1 cellular context compared by ENCODE assay signal in the genomic region with DNA sequence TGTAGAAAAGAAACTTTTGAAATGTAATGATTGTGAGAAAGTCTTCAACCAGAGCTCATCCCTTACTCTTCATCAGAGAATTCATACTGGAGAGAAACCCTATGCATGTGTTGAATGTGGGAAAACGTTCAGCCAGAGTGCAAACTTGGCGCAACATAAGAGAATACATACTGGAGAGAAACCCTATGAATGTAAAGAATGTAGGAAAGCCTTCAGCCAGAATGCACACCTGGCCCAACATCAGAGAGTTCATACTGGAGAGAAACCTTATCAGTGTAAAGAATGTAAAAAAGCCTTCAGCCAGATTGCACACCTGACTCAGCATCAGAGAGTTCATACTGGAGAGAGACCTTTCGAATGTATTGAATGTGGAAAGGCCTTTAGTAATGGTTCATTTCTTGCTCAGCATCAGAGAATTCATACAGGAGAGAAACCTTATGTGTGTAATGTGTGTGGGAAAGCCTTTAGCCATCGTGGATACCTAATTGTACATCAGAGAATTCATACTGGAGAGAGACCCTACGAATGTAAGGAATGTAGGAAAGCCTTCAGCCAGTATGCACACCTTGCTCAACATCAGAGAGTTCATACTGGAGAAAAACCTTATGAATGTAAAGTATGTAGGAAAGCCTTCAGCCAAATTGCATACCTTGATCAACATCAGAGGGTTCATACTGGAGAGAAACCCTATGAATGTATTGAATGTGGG.
TF ChIP-seq lines count a peak whose summit lies in the region.

No MANE protein-coding gene starts in this region.

TF ChIP-seq in liver, 16 proteins besides CTCF, POLR2A, EP300 and RAD21:
- TF ChIP-seq GABPA (IDR thresholded peaks at IDR 0.05 in 1 of 2, conservative IDR thresholded peaks at IDR 0.05 in 1 of 2) (no peak), FOXA1 (IDR thresholded peaks at IDR 0.05) (no peak), FOXA2 (IDR thresholded peaks at IDR 0.05) (no peak), TAF1 (conservative IDR thresholded peaks at IDR 0.05) (no peak), JUND (IDR thresholded peaks at IDR 0.05) (no peak), RXRA (IDR thresholded peaks at IDR 0.05) (no peak), SP1 (IDR thresholded peaks at IDR 0.05) (no peak), NR2F2 (IDR thresholded peaks at IDR 0.05) (no peak), EGR1 (IDR thresholded peaks at IDR 0.05; ENCODE audit: low read depth in 2 of 2) (no peak), YY1 (IDR thresholded peaks at IDR 0.05) (no peak), HNF4G (IDR thresholded peaks at IDR 0.05) (no peak), HNF4A (conservative IDR thresholded peaks at IDR 0.05) (no peak)
- TF ChIP-seq, protein P1, sequence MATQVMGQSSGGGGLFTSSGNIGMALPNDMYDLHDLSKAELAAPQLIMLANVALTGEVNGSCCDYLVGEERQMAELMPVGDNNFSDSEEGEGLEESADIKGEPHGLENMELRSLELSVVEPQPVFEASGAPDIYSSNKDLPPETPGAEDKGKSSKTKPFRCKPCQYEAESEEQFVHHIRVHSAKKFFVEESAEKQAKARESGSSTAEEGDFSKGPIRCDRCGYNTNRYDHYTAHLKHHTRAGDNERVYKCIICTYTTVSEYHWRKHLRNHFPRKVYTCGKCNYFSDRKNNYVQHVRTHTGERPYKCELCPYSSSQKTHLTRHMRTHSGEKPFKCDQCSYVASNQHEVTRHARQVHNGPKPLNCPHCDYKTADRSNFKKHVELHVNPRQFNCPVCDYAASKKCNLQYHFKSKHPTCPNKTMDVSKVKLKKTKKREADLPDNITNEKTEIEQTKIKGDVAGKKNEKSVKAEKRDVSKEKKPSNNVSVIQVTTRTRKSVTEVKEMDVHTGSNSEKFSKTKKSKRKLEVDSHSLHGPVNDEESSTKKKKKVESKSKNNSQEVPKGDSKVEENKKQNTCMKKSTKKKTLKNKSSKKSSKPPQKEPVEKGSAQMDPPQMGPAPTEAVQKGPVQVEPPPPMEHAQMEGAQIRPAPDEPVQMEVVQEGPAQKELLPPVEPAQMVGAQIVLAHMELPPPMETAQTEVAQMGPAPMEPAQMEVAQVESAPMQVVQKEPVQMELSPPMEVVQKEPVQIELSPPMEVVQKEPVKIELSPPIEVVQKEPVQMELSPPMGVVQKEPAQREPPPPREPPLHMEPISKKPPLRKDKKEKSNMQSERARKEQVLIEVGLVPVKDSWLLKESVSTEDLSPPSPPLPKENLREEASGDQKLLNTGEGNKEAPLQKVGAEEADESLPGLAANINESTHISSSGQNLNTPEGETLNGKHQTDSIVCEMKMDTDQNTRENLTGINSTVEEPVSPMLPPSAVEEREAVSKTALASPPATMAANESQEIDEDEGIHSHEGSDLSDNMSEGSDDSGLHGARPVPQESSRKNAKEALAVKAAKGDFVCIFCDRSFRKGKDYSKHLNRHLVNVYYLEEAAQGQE (IDR thresholded peaks at IDR 0.05): no peak
- TF ChIP-seq, protein P2, sequence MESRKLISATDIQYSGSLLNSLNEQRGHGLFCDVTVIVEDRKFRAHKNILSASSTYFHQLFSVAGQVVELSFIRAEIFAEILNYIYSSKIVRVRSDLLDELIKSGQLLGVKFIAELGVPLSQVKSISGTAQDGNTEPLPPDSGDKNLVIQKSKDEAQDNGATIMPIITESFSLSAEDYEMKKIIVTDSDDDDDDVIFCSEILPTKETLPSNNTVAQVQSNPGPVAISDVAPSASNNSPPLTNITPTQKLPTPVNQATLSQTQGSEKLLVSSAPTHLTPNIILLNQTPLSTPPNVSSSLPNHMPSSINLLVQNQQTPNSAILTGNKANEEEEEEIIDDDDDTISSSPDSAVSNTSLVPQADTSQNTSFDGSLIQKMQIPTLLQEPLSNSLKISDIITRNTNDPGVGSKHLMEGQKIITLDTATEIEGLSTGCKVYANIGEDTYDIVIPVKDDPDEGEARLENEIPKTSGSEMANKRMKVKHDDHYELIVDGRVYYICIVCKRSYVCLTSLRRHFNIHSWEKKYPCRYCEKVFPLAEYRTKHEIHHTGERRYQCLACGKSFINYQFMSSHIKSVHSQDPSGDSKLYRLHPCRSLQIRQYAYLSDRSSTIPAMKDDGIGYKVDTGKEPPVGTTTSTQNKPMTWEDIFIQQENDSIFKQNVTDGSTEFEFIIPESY (IDR thresholded peaks at IDR 0.05): no peak
- TF ChIP-seq, protein P3, sequence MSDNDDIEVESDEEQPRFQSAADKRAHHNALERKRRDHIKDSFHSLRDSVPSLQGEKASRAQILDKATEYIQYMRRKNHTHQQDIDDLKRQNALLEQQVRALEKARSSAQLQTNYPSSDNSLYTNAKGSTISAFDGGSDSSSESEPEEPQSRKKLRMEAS (IDR thresholded peaks at IDR 0.05): no peak
- TF ChIP-seq, protein P4, sequence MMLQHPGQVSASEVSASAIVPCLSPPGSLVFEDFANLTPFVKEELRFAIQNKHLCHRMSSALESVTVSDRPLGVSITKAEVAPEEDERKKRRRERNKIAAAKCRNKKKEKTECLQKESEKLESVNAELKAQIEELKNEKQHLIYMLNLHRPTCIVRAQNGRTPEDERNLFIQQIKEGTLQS (IDR thresholded peaks at IDR 0.05): no peak
TF ChIP-seq in liver: peak in this region for 0.
